Comparison of ENCODE assay signal across 16 cellular contexts in the genomic region with DNA sequence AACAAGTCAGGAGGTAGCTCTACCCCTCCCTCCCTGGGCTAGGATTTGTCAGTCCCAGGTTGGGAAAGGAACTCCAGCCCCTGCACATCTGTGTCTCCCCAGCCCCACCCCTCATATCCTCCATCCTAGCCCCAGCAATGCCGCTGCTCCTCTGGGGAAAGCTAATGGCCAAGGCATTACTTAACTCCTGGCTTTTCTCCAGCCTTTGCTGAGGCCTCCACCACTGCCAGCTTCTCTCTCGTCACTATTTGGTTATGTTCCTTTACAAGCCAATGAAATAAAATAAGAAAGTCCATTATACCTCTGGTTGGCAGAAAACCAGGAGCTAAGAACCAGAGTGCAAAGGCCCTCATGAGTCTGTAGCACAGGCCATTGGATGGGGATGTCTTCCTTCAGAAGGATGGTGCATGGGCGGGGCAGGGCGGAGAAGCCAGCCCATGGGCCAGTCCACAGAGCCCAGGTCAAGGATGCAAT.
A peak's percentile ranks its signal among the peaks of the same experiment; 100 is the strongest.
DNase-seq lines count a peak whose midpoint lies in the region; ATAC-seq, FAIRE-seq and TF ChIP-seq lines count a peak whose summit lies in the region.
"Had no signal": no experiment of that assay in that cellular context is flagged by ENCODE, and none has a peak within 500 bp of the region (broad histone marks: within the 10 kb centered on the region; RNA-seq: fewer than 3 reads in every experiment).

No MANE protein-coding gene starts in this region.

- TF ChIP-seq CTCF in adrenal gland (IDR thresholded peaks at IDR 0.05) (no peak), gastrocnemius medialis (IDR thresholded peaks at IDR 0.05 in 4 of 5, conservative IDR thresholded peaks at IDR 0.05 in 1 of 5) (no peak)

- H3K4me1 ChIP-seq in adrenal gland (replicated peaks in 1 of 2) (peaks cover 13 to 29% of the 10 kb centered on the region in 2 donors), gastrocnemius medialis (peaks cover 57 to 64% of the 10 kb centered on the region in 2 donors)

- peak; percentile 52 for DNase-seq in H4 (ENCODE audit: low spot score)
- peak in 6 of 7 donors; percentile 52 to 71 (median 58) for DNase-seq in adrenal gland
- peak; percentile 77 for DNase-seq in globus pallidus (ENCODE audit: low spot score)
- DNase-seq in gastrocnemius medialis: peak in 1 of 2 donors; percentile 78
- no peak for DNase-seq in NCI-H1048 (lab: John Stamatoyannopoulos, UW)
- no peak for DNase-seq in GM19239 (ENCODE audit: insufficient read length, low spot score)
- DNase-seq in LoVo (ENCODE audit: low spot score): no peak
- DNase-seq: activated T-cell treated with anti-CD3 and anti-CD28 coated beads, Interleukin-2, amount 50 U/mL, for 24 hours; NCI-H510A treated with DMSO at 0.1 percent for 48 hours; SIG-M5; stimulated activated CD4-positive, alpha-beta T cell treated with anti-CD3 and anti-CD28 coated beads, Interleukin-4, amount 100 ng/mL, for 1 hour; stimulated activated naive CD8-positive, alpha-beta T cell treated with anti-CD3 and anti-CD28 coated beads, Interleukin-15, amount 100 ng/mL, for 72 hours had no signal

- WGBS in adrenal gland, 4 donors: 55 to 78% (median 63%) methylated on average over 4 of the region's 4 CpGs

- H3K36me3 ChIP-seq in adrenal gland (replicated peaks in 1 of 2): no peaks in the 10 kb centered on the region
- H3K36me3 ChIP-seq in gastrocnemius medialis: no peaks in the 10 kb centered on the region
- H3K36me3 ChIP-seq: cardiac muscle cell had no signal

- no peak for FAIRE-seq in GM19239 (lab: Jason Lieb, UNC)
- FAIRE-seq: GM12878 had no signal

- H3K27me3 ChIP-seq in adrenal gland (no peaks in the 10 kb centered on the region), gastrocnemius medialis (no peaks in the 10 kb centered on the region)
- H3K27me3 ChIP-seq: cardiac muscle cell had no signal

- in situ Hi-C loops in gastrocnemius medialis (cut with MboI; ENCODE audit: low sequenced_read_pairs in 4 of 4): no loop called here

- ATAC-seq in gastrocnemius medialis (peak in 1 of 2 donors; percentile 14), HG02678 (IDR thresholded peaks at IDR 0.05; ENCODE audit: unreplicated experiment) (no peak)
- ATAC-seq: GM12878; HCT116; stimulated activated naive CD8-positive, alpha-beta T cell treated with anti-CD3 and anti-CD28 coated beads, Interleukin-15, amount 100 ng/mL, for 72 hours had no signal

- intact Hi-C loops in adrenal gland (cut with DNase I): no loop called here
- intact Hi-C loops in gastrocnemius medialis (cut with DNase I; ENCODE audit: low total_unique reads): loop anchor here (10.0 kb wide), 1 partner anchor 289 kb away; no protein-coding TSS in a partner anchor

- no peak for TF ChIP-seq POLR2A in adrenal gland (IDR thresholded peaks at IDR 0.05)
- no peak for TF ChIP-seq POLR2A in gastrocnemius medialis (IDR thresholded peaks at IDR 0.05)

- no peaks in the 10 kb centered on the region for H3K9me3 ChIP-seq in adrenal gland (replicated peaks in 1 of 3)
- no peaks in the 10 kb centered on the region for H3K9me3 ChIP-seq in gastrocnemius medialis

- H3K27ac ChIP-seq in adrenal gland (peak overlapping the region in 2 of 5 donors; percentile 51 to 57), gastrocnemius medialis (peak overlapping the region; percentile 55 to 87 (median 76))
- H3K27ac ChIP-seq: cardiac muscle cell had no signal

- H3K4me3 ChIP-seq in adrenal gland (no peak overlapping the region), gastrocnemius medialis (no peak overlapping the region)
- H3K4me3 ChIP-seq: cardiac muscle cell, GM12878 had no signal

Comparison
In these comparisons a context has a peak if more than half of its experiments do, and no peak if none do; other contexts are left out.
1. DNase-seq: peak in H4 (single experiment), adrenal gland (6 of 7) and globus pallidus (single experiment); none in NCI-H1048 (single experiment), GM19239 (single experiment) and LoVo (single experiment).